Comparison of ENCODE assay signal across 9 cellular contexts in genomic region chr2:176130153-176130916, GRCh38. TPM values are rescaled to one million over a fixed set of nuclear protein-coding genes. Genes with fewer than 3 reads are reported as not detected.
A peak's percentile ranks its signal among the peaks of the same experiment; 100 is the strongest.
DNase-seq lines count a peak whose midpoint lies in the region; ATAC-seq and TF ChIP-seq lines count a peak whose summit lies in the region.
"Had no signal": no experiment of that assay in that cellular context is flagged by ENCODE, and none has a peak within 500 bp of the region (broad histone marks: within the 10 kb centered on the region; RNA-seq: fewer than 3 reads in every experiment).

No MANE protein-coding gene starts in this region.

- intact Hi-C loops in prostate gland (cut with DNase I), result no loop called here

- ATAC-seq in SK-N-SH treated with all-trans-retinoic acid at 6 μM for 48 hours (peak; percentile 38), GM19351 (IDR thresholded peaks at IDR 0.05; ENCODE audit: unreplicated experiment) (no peak)

- peak overlapping the region; percentile 72 to 81 for H3K27ac ChIP-seq in prostate gland

- H3K4me1 ChIP-seq in prostate gland (replicated peaks), result no peaks in the 10 kb centered on the region

- no peaks in the 10 kb centered on the region for H3K9me3 ChIP-seq in prostate gland

- H3K36me3 ChIP-seq in prostate gland, result no peaks in the 10 kb centered on the region

- TF ChIP-seq CTCF in fibroblast of mammary gland (conservative IDR thresholded peaks at IDR 0.05; ENCODE audit: control insufficient read depth, insufficient read depth, low read depth, low read length), result no peak
- no peak for TF ChIP-seq CTCF in prostate gland (IDR thresholded peaks at IDR 0.05)

- no peak for TF ChIP-seq POLR2A in prostate gland (IDR thresholded peaks at IDR 0.05)

- H3K27me3 ChIP-seq in prostate gland (replicated peaks; ENCODE audit: insufficient read depth), result no peaks in the 10 kb centered on the region

- H3K4me3 ChIP-seq in fibroblast of mammary gland (ENCODE audit: control insufficient read depth, low read depth, low read length) (peak overlapping the region; percentile 71), prostate gland (peak overlapping the region; percentile 39 to 52)

- DNase-seq in NCI-H1436 (lab: John Stamatoyannopoulos, UW) (peak; percentile 48), NCI-H1436 treated with DMSO at 0.1 percent for 48 hours (lab: John Stamatoyannopoulos, UW) (no peak), fibroblast of mammary gland (ENCODE audit: low read depth) (peak; percentile 86), prostate gland (ENCODE audit: low spot score) (no peak), anterior cingulate cortex (lab: John Stamatoyannopoulos, UW) (no peak), DMS153 treated with DMSO at 0.1 percent for 48 hours (lab: John Stamatoyannopoulos, UW; ENCODE audit: unreplicated experiment) (no peak)

- 2% methylated on average over 33 of the region's 98 CpGs for WGBS in prostate gland

TF ChIP-seq in SK-N-SH treated with all-trans-retinoic acid at 6 μM for 48 hours, 23 proteins besides CTCF, POLR2A, EP300 and RAD21:
- TF ChIP-seq TSHZ2 (CRISPR knock-in tag; IDR thresholded peaks at IDR 0.05) (no peak), PATZ1 (CRISPR knock-in tag; IDR thresholded peaks at IDR 0.05; ENCODE audit: borderline replicate concordance) (0 out of 2 replicates have a peak, but pooled peaks have one; percentile 58), CSDC2 (CRISPR knock-in tag; IDR thresholded peaks at IDR 0.05) (0 out of 2 replicates have a peak, but pooled peaks have one; percentile 35)

RNA-seq across cellular contexts. Expression of gene HOXD8, which starts 0.8 kb away (rescaled TPM):
- 10 to 100 TPM; 10.4 to 30.8 TPM for total RNA-seq in prostate gland

RNA-seq across cellular contexts. Expression of gene HOXD9, which starts 7.8 kb away (rescaled TPM):
- 10 to 100 TPM in 1 of 2 donors, 1 to 10 TPM in 1; 5.9 to 29.1 TPM for total RNA-seq in prostate gland
- total RNA-seq: liver had no signal

RNA-seq across cellular contexts. Expression of gene HOXD10, which starts 13.8 kb away (rescaled TPM):
- total RNA-seq in prostate gland, result 10 to 100 TPM; 10.4 to 32.5 TPM
- total RNA-seq: liver had no signal

RNA-seq across cellular contexts. Expression of gene HOXD4, which starts 21.0 kb away (rescaled TPM):
- total RNA-seq in prostate gland, result 1 to 10 TPM; 1.2 to 6.7 TPM
- total RNA-seq: liver had no signal

RNA-seq across cellular contexts. Expression of gene HOXD11, which starts 23.3 kb away (rescaled TPM):
- 10 to 100 TPM in 1 of 2 donors, 1 to 10 TPM in 1; 8.0 to 14.9 TPM for total RNA-seq in prostate gland
- total RNA-seq: liver had no signal

Comparison
In these comparisons a context has a peak if more than half of its experiments do, and no peak if none do; other contexts are left out.
1. DNase-seq: peak in NCI-H1436 (single experiment) and fibroblast of mammary gland (single experiment); none in NCI-H1436 treated with DMSO at 0.1 percent for 48 hours (single experiment), prostate gland (single experiment), anterior cingulate cortex (0 of 58) and DMS153 treated with DMSO at 0.1 percent for 48 hours (single experiment).